ENCODE assay signal across 19 cellular contexts in the genomic region with DNA sequence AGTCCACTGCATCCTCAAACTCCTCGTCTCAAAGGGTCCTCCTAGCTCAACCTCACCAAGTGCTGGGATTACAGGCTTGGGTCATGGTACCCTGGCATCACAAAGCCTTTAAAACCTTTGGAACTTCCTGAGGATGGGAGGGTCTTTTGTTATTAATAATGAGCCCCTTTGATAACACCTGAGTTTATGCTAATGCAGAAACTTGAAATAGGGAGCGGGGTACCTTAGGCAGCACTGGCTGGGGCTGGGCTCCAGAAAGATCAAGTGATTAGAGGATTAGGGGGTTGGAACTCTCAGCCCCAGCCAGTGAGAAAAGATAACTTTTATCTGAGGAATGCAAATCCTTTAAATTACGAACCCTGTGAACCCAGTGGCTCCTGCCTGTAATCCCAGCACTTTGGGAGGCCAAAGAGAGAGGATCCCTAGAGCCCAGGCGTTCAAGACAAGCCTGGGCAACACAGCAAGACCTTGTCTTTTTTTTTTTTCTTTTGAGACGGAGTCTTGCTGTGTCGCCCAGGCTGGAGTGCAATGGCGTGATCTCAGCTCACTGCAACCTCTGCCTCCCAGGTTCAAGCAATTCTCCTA.
"Had no signal": no experiment of that assay in that cellular context is flagged by ENCODE, and none has a peak within 500 bp of the region (broad histone marks: within the 10 kb centered on the region; RNA-seq: fewer than 3 reads in every experiment).

No MANE protein-coding gene starts in this region.

- H3K27me3 ChIP-seq: spleen, testis, upper lobe of left lung had no signal

- DNase-seq: activated CD4-positive, alpha-beta memory T cell treated with anti-CD3 and anti-CD28 coated beads, Interleukin-2, amount 10 ng/mL, durations not matched to agents 7 days and 5 days; activated CD4-positive, alpha-beta T cell treated with anti-CD3 and anti-CD28 coated beads for 48 hours; activated CD4-positive, CD25-positive, alpha-beta regulatory T cell; activated naive CD4-positive, alpha-beta T cell; activated naive CD8-positive, alpha-beta T cell treated with anti-CD3 and anti-CD28 coated beads for 36 hours; activated T-cell treated with anti-CD3 and anti-CD28 coated beads, Interleukin-2, amount 50 U/mL, for 1 hour; amniotic stem cell; effector memory CD8-positive, alpha-beta T cell; islet precursor cell; lower lobe of right lung; midbrain; nucleus accumbens; spleen; stimulated activated CD4-positive, alpha-beta T cell treated with anti-CD3 and anti-CD28 coated beads, Interleukin-4, amount 100 ng/mL, for 4 hours; testis; upper lobe of left lung had no signal

- H3K4me1 ChIP-seq: testis had no signal

- H3K27ac Mint-ChIP-seq: activated CD4-positive, alpha-beta memory T cell treated with anti-CD3 and anti-CD28 coated beads, Interleukin-2, amount 10 ng/mL, durations not matched to agents 7 days and 5 days; activated naive CD8-positive, alpha-beta T cell treated with anti-CD3 and anti-CD28 coated beads for 36 hours; activated T-helper 17 cell treated with anti-CD3 and anti-CD28 coated beads, Interleukin-2, amount 50 U/mL, for 72 hours; effector memory CD8-positive, alpha-beta T cell; nephron; stimulated activated memory B cell treated with anti-CD40 and anti-IgM and Interleukin-4, amounts not matched to agents 10 μg/mL and 1 μg/mL and 100 μg/mL, for 72 hours had no signal

- H3K27me3 Mint-ChIP-seq: activated CD4-positive, alpha-beta memory T cell treated with anti-CD3 and anti-CD28 coated beads, Interleukin-2, amount 10 ng/mL, durations not matched to agents 7 days and 5 days; activated naive CD8-positive, alpha-beta T cell treated with anti-CD3 and anti-CD28 coated beads for 36 hours; activated T-helper 17 cell treated with anti-CD3 and anti-CD28 coated beads, Interleukin-2, amount 50 U/mL, for 72 hours; effector memory CD8-positive, alpha-beta T cell; stimulated activated memory B cell treated with anti-CD40 and anti-IgM and Interleukin-4, amounts not matched to agents 10 μg/mL and 1 μg/mL and 100 μg/mL, for 72 hours had no signal

- H3K36me3 Mint-ChIP-seq: activated naive CD8-positive, alpha-beta T cell treated with anti-CD3 and anti-CD28 coated beads for 36 hours; stimulated activated memory B cell treated with anti-CD40 and anti-IgM and Interleukin-4, amounts not matched to agents 10 μg/mL and 1 μg/mL and 100 μg/mL, for 72 hours had no signal

- H3K27ac ChIP-seq: lower lobe of right lung, spleen, testis, upper lobe of left lung had no signal

- H3K9me3 ChIP-seq: lower lobe of right lung, spleen, testis, upper lobe of left lung had no signal

- H3K4me3 Mint-ChIP-seq: activated CD4-positive, alpha-beta memory T cell treated with anti-CD3 and anti-CD28 coated beads, Interleukin-2, amount 10 ng/mL, durations not matched to agents 7 days and 5 days; activated naive CD8-positive, alpha-beta T cell treated with anti-CD3 and anti-CD28 coated beads for 36 hours; activated T-helper 17 cell treated with anti-CD3 and anti-CD28 coated beads, Interleukin-2, amount 50 U/mL, for 72 hours; effector memory CD8-positive, alpha-beta T cell; nephron; stimulated activated memory B cell treated with anti-CD40 and anti-IgM and Interleukin-4, amounts not matched to agents 10 μg/mL and 1 μg/mL and 100 μg/mL, for 72 hours had no signal

- ATAC-seq: activated T-helper 17 cell treated with anti-CD3 and anti-CD28 coated beads, Interleukin-2, amount 50 U/mL, for 72 hours; effector memory CD8-positive, alpha-beta T cell; lower lobe of right lung; stimulated activated memory B cell treated with anti-CD40 and anti-IgM and Interleukin-4, amounts not matched to agents 10 μg/mL and 1 μg/mL and 100 μg/mL, for 72 hours had no signal

- H3K9me3 Mint-ChIP-seq: activated CD4-positive, alpha-beta memory T cell treated with anti-CD3 and anti-CD28 coated beads, Interleukin-2, amount 10 ng/mL, durations not matched to agents 7 days and 5 days; activated naive CD8-positive, alpha-beta T cell treated with anti-CD3 and anti-CD28 coated beads for 36 hours; activated T-helper 17 cell treated with anti-CD3 and anti-CD28 coated beads, Interleukin-2, amount 50 U/mL, for 72 hours; effector memory CD8-positive, alpha-beta T cell; nephron; stimulated activated memory B cell treated with anti-CD40 and anti-IgM and Interleukin-4, amounts not matched to agents 10 μg/mL and 1 μg/mL and 100 μg/mL, for 72 hours had no signal

- H3K36me3 ChIP-seq: lower lobe of right lung, spleen, upper lobe of left lung had no signal

- H3K4me3 ChIP-seq: lower lobe of right lung, spleen, testis, upper lobe of left lung had no signal

- H3K4me1 Mint-ChIP-seq: activated T-helper 17 cell treated with anti-CD3 and anti-CD28 coated beads, Interleukin-2, amount 50 U/mL, for 72 hours; nephron; stimulated activated memory B cell treated with anti-CD40 and anti-IgM and Interleukin-4, amounts not matched to agents 10 μg/mL and 1 μg/mL and 100 μg/mL, for 72 hours had no signal
